8 cellular contexts compared by ENCODE assay signal in genomic region chr13:50801087-50801931, GRCh38. TPM values are rescaled to one million over a fixed set of nuclear protein-coding genes. Genes with fewer than 3 reads are reported as not detected.
DNase-seq lines count a peak whose midpoint lies in the region; TF ChIP-seq lines count a peak whose summit lies in the region.

No MANE protein-coding gene starts in this region.

- H3K4me3 ChIP-seq in SJCRH30 = no peak overlapping the region

- peaks cover 0 to 4% (median 0%) of the 10 kb centered on the region in 3 experiments; a peak in 3 of 7 replicates for H3K36me3 Mint-ChIP-seq in H9 (ENCODE audit: insufficient read depth in 1 of 3, low read depth in 3 of 3)
- H3K36me3 Mint-ChIP-seq in progenitor cell of endocrine pancreas (ENCODE audit: insufficient read depth) = peaks cover 3% of the 10 kb centered on the region

- no peak overlapping the region for H4K5ac ChIP-seq in H9 (ENCODE audit: insufficient read length, low read depth, low read length)

- 0 out of 2 replicates have a peak, but pooled peaks cover 2% of the 10 kb centered on the region for H3K36me3 ChIP-seq in SJCRH30

- H3K27ac Mint-ChIP-seq in H9 = no peak overlapping the region
- no peak overlapping the region for H3K27ac Mint-ChIP-seq in progenitor cell of endocrine pancreas

- no peak overlapping the region for H3K18ac ChIP-seq in H9 (ENCODE audit: insufficient read length, low read depth, low read length)

- H3K79me2 ChIP-seq in H9 (ENCODE audit: insufficient read depth, low read length) = no peaks in the 10 kb centered on the region

- no peak overlapping the region for H2BK12ac ChIP-seq in H9 (ENCODE audit: insufficient read length, low read depth, low read length)

- no peaks in the 10 kb centered on the region for H3K9me3 ChIP-seq in H9 (ENCODE audit: control insufficient read depth, low read depth, low read length)
- H3K9me3 ChIP-seq in SJCRH30 (replicated peaks) = peaks cover 9% of the 10 kb centered on the region; the same call in 1 of the 2 replicates

- no peak overlapping the region for H2BK15ac ChIP-seq in H9 (ENCODE audit: low read depth, low read length)

- H2BK5ac ChIP-seq in H9 (ENCODE audit: insufficient read length, low read length) = no peak overlapping the region

- H3K4me1 ChIP-seq in H9 (ENCODE audit: insufficient read depth, low read length) = no peaks in the 10 kb centered on the region
- H3K4me1 ChIP-seq in SJCRH30 = no peaks in the 10 kb centered on the region

- no peaks in the 10 kb centered on the region for H3K27me3 Mint-ChIP-seq in H9 (ENCODE audit: low read depth)
- peaks cover 3% of the 10 kb centered on the region for H3K27me3 Mint-ChIP-seq in progenitor cell of endocrine pancreas

- H3K4me1 Mint-ChIP-seq in H9 (peaks cover 10 to 15% of the 10 kb centered on the region in 2 experiments), progenitor cell of endocrine pancreas (ENCODE audit: low read depth) (peaks cover 13% of the 10 kb centered on the region)

- H3K9me3 Mint-ChIP-seq in H9 (peaks cover 2 to 4% of the 10 kb centered on the region in 2 experiments; a peak in 2 of 5 replicates), progenitor cell of endocrine pancreas (ENCODE audit: low read depth) (peaks cover 4% of the 10 kb centered on the region)

- POLR2A ChIA-PET in GM10248 (lab: Yijun Ruan, JAX) = no interaction called here

- no peaks in the 10 kb centered on the region for H3K23me2 ChIP-seq in H9 (ENCODE audit: insufficient read length, low read depth, low read length, poor library complexity, severe bottlenecking)

- no peak overlapping the region for H3K4me2 ChIP-seq in H9 (ENCODE audit: insufficient read depth, insufficient read length, low read length)

- DNase-seq in GM10248 (ENCODE audit: extremely low spot score) (peak; percentile 58), H9 (peak; percentile 64), M059J (ENCODE audit: low read depth) (peak; percentile 76), SJCRH30 (peak; percentile 56 to 81), head of caudate nucleus (peak in 40 of 42 donors; percentile 4 to 89 (median 68)), progenitor cell of endocrine pancreas (ENCODE audit: low spot score, unreplicated experiment) (peak; percentile 47), 8988T (no peak)
- DNase-seq in activated naive CD4-positive, alpha-beta T cell treated with anti-CD3 and anti-CD28 coated beads, Interleukin-2, amount 50 U/mL, for 16 hours = peak; percentile 56

- H3K9ac ChIP-seq in H9 (ENCODE audit: extremely low read depth, insufficient read length, low read length) = no peak overlapping the region

- no peaks in the 10 kb centered on the region for H4K20me1 ChIP-seq in H9 (ENCODE audit: control insufficient read depth, insufficient read depth, insufficient read length)

- no peak overlapping the region for H3K56ac ChIP-seq in H9 (ENCODE audit: insufficient read length, low read depth, low read length)

- no peak overlapping the region for H3K4ac ChIP-seq in H9 (ENCODE audit: low read depth, low read length)

- H3T11ph ChIP-seq in H9 (ENCODE audit: low read length) = no peak overlapping the region

- H4K8ac ChIP-seq in H9 (replicated peaks; ENCODE audit: insufficient read length, low read depth, low read length) = no peak overlapping the region

- TF ChIP-seq CTCF in GM10248 (IDR thresholded peaks at IDR 0.05; ENCODE audit: control extremely low read depth, extremely low read depth, low read depth, missing control alignments) (peak; percentile 80), H9 (conservative IDR thresholded peaks at IDR 0.05) (peak; percentile 88), progenitor cell of endocrine pancreas (IDR thresholded peaks at IDR 0.05; ENCODE audit: unreplicated experiment) (peak; percentile 79)

- no peak overlapping the region for H2BK120ac ChIP-seq in H9 (ENCODE audit: low read depth, low read length, poor library complexity, severe bottlenecking)

- H3K79me1 ChIP-seq in H9 (ENCODE audit: insufficient read depth, low read depth, low read length, poor library complexity, severe bottlenecking) = no peaks in the 10 kb centered on the region

- no peaks in the 10 kb centered on the region for H3K27me3 ChIP-seq in H9 (ENCODE audit: insufficient read depth, low read length)
- no peaks in the 10 kb centered on the region for H3K27me3 ChIP-seq in SJCRH30

- no peak overlapping the region for H4K91ac ChIP-seq in H9 (ENCODE audit: insufficient read length, low read depth, low read length)

- no peak overlapping the region for H2BK20ac ChIP-seq in H9 (ENCODE audit: low read depth, low read length, poor library complexity, severe bottlenecking)

- no peak overlapping the region for H2AK5ac ChIP-seq in H9 (ENCODE audit: insufficient read length, low read length)

- intact Hi-C loops in head of caudate nucleus (cut with DNase I) = no loop called here

- H3K27ac ChIP-seq in H9 (ENCODE audit: insufficient read length, low read depth, low read length) (no peak overlapping the region), SJCRH30 (no peak overlapping the region)

- no CpG with 5 or more reads among the region's 13 CpGs for WGBS in H9 (ENCODE audit: extremely low coverage, insufficient read length, low lambda C conversion rate)

- H3K4me3 Mint-ChIP-seq in H9 (peak overlapping the region in 1 of 2 experiments; percentile 35; a peak in 2 of 5 replicates), progenitor cell of endocrine pancreas (ENCODE audit: low read depth) (no peak overlapping the region)

- H2AFZ ChIP-seq in H9 (ENCODE audit: low read length) = no peak overlapping the region

- no peak overlapping the region for H3K14ac ChIP-seq in H9 (ENCODE audit: insufficient read depth, low read length)

- CTCF ChIA-PET in GM10248 (lab: Yijun Ruan, JAX) = interaction anchor here (0.7 to 3.4 kb wide), 36 partner anchors 8 to 825 kb away, joined by 3 to 24 read pairs (median 4); partner anchors contain the start of gene TRIM13

- no peak overlapping the region for H3K23ac ChIP-seq in H9 (ENCODE audit: insufficient read length, low read depth, low read length)

RNA-seq across cellular contexts. Expression of gene DLEU7, which starts 42.2 kb away (rescaled TPM):
- total RNA-seq in H9 (2021) = 1.5 and 1.8 TPM in 2 replicates
- 0.17 TPM in 1 of 2 replicates, not detected in the other for total RNA-seq in M059J (2014; rRNA removed; shearing (Covaris generic))
- total RNA-seq in SJCRH30 (2014; rRNA removed; shearing (Covaris generic)) = 1.2 and 2.9 TPM in 2 replicates
- 0.50 and 0.93 TPM in 2 replicates for total RNA-seq in progenitor cell of endocrine pancreas
